Comparison of ENCODE assay signal across 8 cellular contexts in the genomic region with DNA sequence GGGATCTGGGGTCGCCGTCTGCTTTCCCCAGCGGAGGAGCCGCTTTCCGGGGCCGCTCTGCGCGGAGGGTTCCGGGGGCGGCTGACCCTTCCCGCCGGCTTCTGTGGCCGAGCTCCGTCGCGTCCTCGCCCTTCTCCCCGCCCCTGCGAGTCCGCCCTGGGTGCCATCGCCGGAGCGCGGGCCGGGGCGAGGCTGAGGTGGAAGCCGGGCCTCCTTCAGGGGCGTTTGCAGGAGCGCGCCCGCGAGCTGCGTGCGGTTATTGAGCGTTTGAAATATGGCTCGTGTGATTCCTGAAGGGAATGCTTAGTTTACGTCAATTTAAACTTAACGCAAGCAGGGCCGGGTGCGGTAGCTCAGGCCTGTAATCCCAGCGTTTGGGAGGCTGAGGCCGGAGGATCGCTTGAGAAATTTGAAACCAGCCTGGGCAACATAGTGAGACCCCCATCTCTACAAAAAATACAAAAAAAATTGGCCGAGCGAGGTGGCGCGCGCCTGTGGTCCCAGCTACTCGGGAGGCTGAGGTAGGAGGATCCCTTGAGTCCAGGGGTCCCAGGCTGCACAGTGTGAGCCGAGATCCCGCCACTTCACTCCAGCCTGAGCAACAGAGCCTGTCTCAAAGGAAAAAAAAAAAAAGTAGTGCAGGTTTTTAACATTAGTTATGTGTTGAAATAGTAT. TPM values are rescaled to one million over a fixed set of nuclear protein-coding genes. Genes with fewer than 3 reads are reported as not detected.
DNase-seq lines count a peak whose midpoint lies in the region; ATAC-seq lines count a peak whose summit lies in the region.

No MANE protein-coding gene starts in this region.

- peak overlapping the region; percentile 19 to 20 for H3K27ac Mint-ChIP-seq in effector memory CD8-positive, alpha-beta T cell
- peak overlapping the region in 3 of 6 donors; percentile 24 to 80 (median 42) for H3K27ac Mint-ChIP-seq in naive B cell

- H3K27me3 Mint-ChIP-seq in effector memory CD8-positive, alpha-beta T cell, result no peaks in the 10 kb centered on the region
- H3K27me3 Mint-ChIP-seq in naive B cell, result no peaks in the 10 kb centered on the region

- peaks cover 15 to 18% of the 10 kb centered on the region in 2 donors for H3K4me1 Mint-ChIP-seq in effector memory CD8-positive, alpha-beta T cell (ENCODE audit: low read depth in 2 of 2)
- H3K4me1 Mint-ChIP-seq in naive B cell, result peaks cover 6 to 46% (median 17%) of the 10 kb centered on the region in 3 donors

- peaks cover 0 to 3% of the 10 kb centered on the region in 2 donors for H3K9me3 Mint-ChIP-seq in effector memory CD8-positive, alpha-beta T cell
- peaks cover 0 to 18% (median 10%) of the 10 kb centered on the region in 7 donors for H3K9me3 Mint-ChIP-seq in naive B cell

- DNase-seq in NCI-H345 (lab: John Stamatoyannopoulos, UW) (peak; percentile 10), NCI-H345 treated with DMSO at 0.1 percent for 48 hours (lab: John Stamatoyannopoulos, UW; ENCODE audit: unreplicated experiment) (no peak), SW480 (ENCODE audit: low spot score) (peak; percentile 31), naive B cell (peak; percentile 12), SIG-M5 treated with dmso at 0.1 percent for 504 hours (lab: John Stamatoyannopoulos, UW; ENCODE audit: unreplicated experiment) (no peak)
- DNase-seq in effector memory CD8-positive, alpha-beta T cell, result peak in 2 of 3 experiments; percentile 13 to 15

- ATAC-seq in HG02970 (IDR thresholded peaks at IDR 0.05; ENCODE audit: low FRiP score, unreplicated experiment) (peak; percentile 1), naive B cell (ENCODE audit: low read depth in 2 of 2) (no peak), GM19328 (IDR thresholded peaks at IDR 0.05; ENCODE audit: unreplicated experiment) (no peak)
- peak; percentile 3 for ATAC-seq in effector memory CD8-positive, alpha-beta T cell (replicated peaks)

- peak overlapping the region; percentile 88 to 92 for H3K4me3 Mint-ChIP-seq in effector memory CD8-positive, alpha-beta T cell
- H3K4me3 Mint-ChIP-seq in naive B cell, result peak overlapping the region; percentile 72 to 96 (median 89)

- peaks cover 28% of the 10 kb centered on the region for H3K36me3 Mint-ChIP-seq in effector memory CD8-positive, alpha-beta T cell (ENCODE audit: insufficient read depth)
- H3K36me3 Mint-ChIP-seq in naive B cell, result peaks cover 8 to 11% of the 10 kb centered on the region in 2 donors

RNA-seq across cellular contexts. Expression of gene PGAM5, which starts 0.7 kb away (rescaled TPM):
- polyA plus RNA-seq in naive B cell (ENCODE audit: low read depth in 6 of 6), result 10 to 100 TPM; 13.0 to 34.0 (median 23.8) TPM

RNA-seq across cellular contexts. Expression of gene PXMP2, which starts 23.9 kb away (rescaled TPM):
- 10 to 100 TPM in 1 of 6 donors, 1 to 10 TPM in 5; 6.2 to 10.4 (median 7.9) TPM for polyA plus RNA-seq in naive B cell (ENCODE audit: low read depth in 6 of 6)

RNA-seq across cellular contexts. Expression of gene POLE, which starts 24.2 kb away (rescaled TPM):
- polyA plus RNA-seq in naive B cell (ENCODE audit: low read depth in 6 of 6), result 1 to 10 TPM in 5 of 6 donors, not detected in 1; 1.7 to 8.2 (median 2.6) TPM

RNA-seq across cellular contexts. Expression of gene ANKLE2, which starts 50.3 kb away (rescaled TPM):
- polyA plus RNA-seq in naive B cell (ENCODE audit: low read depth in 6 of 6), result 10 to 100 TPM; 17.4 to 41.3 (median 27.8) TPM

Comparison
In these comparisons a context has a peak if more than half of its experiments do, and no peak if none do; other contexts are left out.
1. DNase-seq: peak in NCI-H345 (single experiment), SW480 (single experiment), effector memory CD8-positive, alpha-beta T cell (2 of 3) and naive B cell (single experiment); none in NCI-H345 treated with DMSO at 0.1 percent for 48 hours (single experiment) and SIG-M5 treated with dmso at 0.1 percent for 504 hours (single experiment).
2. ATAC-seq: peak in HG02970 (single experiment) and effector memory CD8-positive, alpha-beta T cell (single experiment); none in naive B cell (0 of 2) and GM19328 (single experiment).